In genomic region chr1:181893937-181894336, GRCh38 we compare ENCODE assay signal across 8 cellular contexts.
"Had no signal": no experiment of that assay in that cellular context is flagged by ENCODE, and none has a peak within 500 bp of the region (broad histone marks: within the 10 kb centered on the region; RNA-seq: fewer than 3 reads in every experiment).

No MANE protein-coding gene starts in this region.

- DNase-seq: GDM1, GF-D8 had no signal

- ATAC-seq: GM12878 had no signal

- H3K4me3 ChIP-seq: GM12878 had no signal

- FAIRE-seq: G401.6, GM12878, GM12891, GM12892, GM18507, GM19239 had no signal
